11 cellular contexts compared by ENCODE assay signal in the genomic region with DNA sequence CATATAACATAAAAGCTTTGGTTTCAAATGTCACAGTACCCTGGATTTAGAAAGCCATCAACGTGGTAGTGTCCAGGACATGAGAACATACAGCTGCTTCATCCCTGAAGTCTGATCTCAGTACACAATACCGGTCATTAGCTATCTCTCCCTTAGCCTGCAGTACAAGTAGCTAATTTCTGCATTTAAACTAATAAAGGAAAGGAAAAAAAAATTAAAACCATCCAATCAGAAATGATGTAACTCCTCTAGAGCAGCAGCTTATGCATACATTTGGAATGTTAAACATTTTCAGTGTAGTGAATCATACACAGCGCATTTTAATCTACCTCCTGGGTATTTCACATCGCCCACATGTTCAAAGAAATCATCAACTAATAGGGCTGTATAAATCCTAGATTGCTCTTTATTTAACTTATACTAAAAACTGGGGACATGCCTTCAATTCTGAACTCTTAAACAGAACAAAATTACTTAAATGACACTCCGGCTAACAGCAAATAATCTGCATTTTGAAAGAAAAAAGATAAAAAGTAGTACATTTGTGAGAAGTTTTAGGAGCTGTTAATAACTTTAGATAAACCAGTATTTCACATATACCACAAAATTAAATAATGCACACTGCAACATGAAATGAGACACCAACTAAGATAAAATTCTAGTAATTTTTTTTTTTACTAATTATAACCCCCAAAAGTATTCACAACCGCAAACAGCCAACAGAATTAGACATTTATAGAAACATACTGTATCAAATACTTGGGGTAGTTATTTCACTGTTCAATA. TPM values are rescaled to one million over a fixed set of nuclear protein-coding genes. Genes with fewer than 3 reads are reported as not detected.
DNase-seq lines count a peak whose midpoint lies in the region; ATAC-seq, FAIRE-seq and TF ChIP-seq lines count a peak whose summit lies in the region.
"Had no signal": no experiment of that assay in that cellular context is flagged by ENCODE, and none has a peak within 500 bp of the region (broad histone marks: within the 10 kb centered on the region; RNA-seq: fewer than 3 reads in every experiment).

No MANE protein-coding gene starts in this region.

- no peak overlapping the region; the same call in 1 of the 2 replicates for H3K9ac ChIP-seq in HUES48 (ENCODE audit: low read depth, low read length)

- H3K4me3 ChIP-seq in HUES48 (ENCODE audit: low read depth, low read length) = peak overlapping the region; percentile 90

- H3K27me3 Mint-ChIP-seq in WTC11 (ENCODE audit: low read depth) = no peaks in the 10 kb centered on the region

- no peak for TF ChIP-seq CTCF in WTC11 (IDR thresholded peaks at IDR 0.05)

- H3K27ac Mint-ChIP-seq in WTC11 = peak overlapping the region; percentile 90
- H3K27ac Mint-ChIP-seq in stimulated activated effector memory CD8-positive, alpha-beta T cell treated with anti-CD3 and anti-CD28 coated beads, Interleukin-12 subunit alpha, Interleukin-12 subunit beta, amount 100 ng/mL, for 72 hours = no peak overlapping the region
- H3K27ac Mint-ChIP-seq: stimulated activated naive CD8-positive, alpha-beta T cell treated with anti-CD3 and anti-CD28 coated beads, Interleukin-15, amount 100 ng/mL, for 72 hours had no signal

- no peaks in the 10 kb centered on the region for H3K27me3 ChIP-seq in HUES48 (ENCODE audit: control insufficient read depth, insufficient read depth, low read length)

- ATAC-seq in WTC11 = no peak
- ATAC-seq in HG03457 (IDR thresholded peaks at IDR 0.05; ENCODE audit: unreplicated experiment) = no peak
- ATAC-seq in GM18907 (IDR thresholded peaks at IDR 0.05; ENCODE audit: unreplicated experiment) = no peak
- no peak for ATAC-seq in stimulated activated effector memory CD8-positive, alpha-beta T cell treated with anti-CD3 and anti-CD28 coated beads, Interleukin-12 subunit alpha, Interleukin-12 subunit beta, amount 100 ng/mL, for 72 hours
- ATAC-seq: stimulated activated naive CD8-positive, alpha-beta T cell treated with anti-CD3 and anti-CD28 coated beads, Interleukin-15, amount 100 ng/mL, for 72 hours had no signal

- no peaks in the 10 kb centered on the region for H3K9me3 Mint-ChIP-seq in WTC11
- no peaks in the 10 kb centered on the region for H3K9me3 Mint-ChIP-seq in stimulated activated effector memory CD8-positive, alpha-beta T cell treated with anti-CD3 and anti-CD28 coated beads, Interleukin-12 subunit alpha, Interleukin-12 subunit beta, amount 100 ng/mL, for 72 hours
- H3K9me3 Mint-ChIP-seq: central memory CD8-positive, alpha-beta T cell; stimulated activated naive CD8-positive, alpha-beta T cell treated with anti-CD3 and anti-CD28 coated beads, Interleukin-15, amount 100 ng/mL, for 72 hours had no signal

- DNase-seq in AG08396 (ENCODE audit: low spot score) (peak; percentile 77), WTC11 (ENCODE audit: low spot score) (no peak), iPS-NIHi7 (ENCODE audit: extremely low spot score) (no peak)
- DNase-seq in stimulated activated effector memory CD8-positive, alpha-beta T cell treated with anti-CD3 and anti-CD28 coated beads, Interleukin-12 subunit alpha, Interleukin-12 subunit beta, amount 100 ng/mL, for 72 hours (ENCODE audit: low spot score in 2 of 2) = no peak
- DNase-seq: DND-41; stimulated activated naive CD8-positive, alpha-beta T cell treated with anti-CD3 and anti-CD28 coated beads, Interleukin-15, amount 100 ng/mL, for 72 hours had no signal

- CTCF ChIA-PET in WTC11 (lab: Charles Lee) = interaction anchor here (1.3 kb wide), 1 partner anchor 53 kb away, joined by 4 read pairs; no protein-coding TSS in a partner anchor

- peaks cover 61% of the 10 kb centered on the region for H3K4me1 ChIP-seq in HUES48 (ENCODE audit: control insufficient read depth, insufficient read depth, low read length)

- peaks cover 56% of the 10 kb centered on the region for H3K4me1 Mint-ChIP-seq in WTC11
- H3K4me1 Mint-ChIP-seq in stimulated activated effector memory CD8-positive, alpha-beta T cell treated with anti-CD3 and anti-CD28 coated beads, Interleukin-12 subunit alpha, Interleukin-12 subunit beta, amount 100 ng/mL, for 72 hours = peaks cover 9% of the 10 kb centered on the region

- H3K27ac ChIP-seq in HUES48 (ENCODE audit: low read depth, low read length) = peak overlapping the region; percentile 63

- no peaks in the 10 kb centered on the region for H3K9me3 ChIP-seq in HUES48 (ENCODE audit: control insufficient read depth, insufficient read depth, low read length)

- no peaks in the 10 kb centered on the region for H3K36me3 ChIP-seq in HUES48 (ENCODE audit: control insufficient read depth, insufficient read depth, low read length)

- POLR2A ChIA-PET in WTC11 (lab: Charles Lee) = interaction anchor here (1.0 kb wide), 1 partner anchor 117 kb away, joined by 3 read pairs; a partner anchor contains a TSS

- no peaks in the 10 kb centered on the region for H3K36me3 Mint-ChIP-seq in WTC11
- H3K36me3 Mint-ChIP-seq in stimulated activated effector memory CD8-positive, alpha-beta T cell treated with anti-CD3 and anti-CD28 coated beads, Interleukin-12 subunit alpha, Interleukin-12 subunit beta, amount 100 ng/mL, for 72 hours = no peaks in the 10 kb centered on the region

- peak; percentile 24 for FAIRE-seq in islet of Langerhans (lab: Jason Lieb, UNC)

- H3K4me3 Mint-ChIP-seq in WTC11 = peak overlapping the region; percentile 57
- no peak overlapping the region for H3K4me3 Mint-ChIP-seq in stimulated activated effector memory CD8-positive, alpha-beta T cell treated with anti-CD3 and anti-CD28 coated beads, Interleukin-12 subunit alpha, Interleukin-12 subunit beta, amount 100 ng/mL, for 72 hours
- H3K4me3 Mint-ChIP-seq: central memory CD8-positive, alpha-beta T cell; stimulated activated naive CD8-positive, alpha-beta T cell treated with anti-CD3 and anti-CD28 coated beads, Interleukin-15, amount 100 ng/mL, for 72 hours had no signal

TF ChIP-seq in WTC11, 78 proteins besides CTCF, POLR2A, EP300 and RAD21:
- TF ChIP-seq GABPB1 (CRISPR knock-in tag; IDR thresholded peaks at IDR 0.05) (peak; percentile 20; the same call in 1 of the 2 replicates), ZNF232 (CRISPR knock-in tag; IDR thresholded peaks at IDR 0.05) (no peak)

RNA-seq across cellular contexts. Expression of a gene that starts 3.7 kb away (rescaled TPM):
- total RNA-seq in WTC11 (2021) = 133 to 157 TPM (median 150 TPM) in 3 replicates
